ENCODE assay signal across 1 cellular context in genomic region chr6:17987576-17988421, GRCh38.
TF ChIP-seq lines count a peak whose summit lies in the region.

Gene KIF13A, minus strand, starts transcription at chr6:17987635. Its CDS starts 172 bp downstream, at chr6:17987463.

TF ChIP-seq in GM12878, 131 proteins besides CTCF, POLR2A, EP300 and RAD21 (continued from another document):
- TF ChIP-seq IKZF2 (IDR thresholded peaks at IDR 0.05): peak in 1 of 2 experiments; percentile 52; a peak in 1 of 4 replicates
- peak; percentile 92 for TF ChIP-seq RUNX3 (IDR thresholded peaks at IDR 0.05; ENCODE audit: low read length)
- peak; percentile 69 for TF ChIP-seq EED (IDR thresholded peaks at IDR 0.05; ENCODE audit: low read depth)
- TF ChIP-seq REST (IDR thresholded peaks at IDR 0.05; ENCODE audit: low read depth, low read length): no peak
- TF ChIP-seq POU2F2 (IDR thresholded peaks at IDR 0.05; ENCODE audit: borderline replicate concordance, low read depth, low read length): no peak
- peak; percentile 54; the same call in 1 of the 2 replicates for TF ChIP-seq BCL11A (IDR thresholded peaks at IDR 0.05; ENCODE audit: low read depth, low read length)
- TF ChIP-seq CHD2 (IDR thresholded peaks at IDR 0.05; ENCODE audit: borderline replicate concordance, low read depth, low read length): no peak
- peak; percentile 46; the same call in 1 of the 2 replicates for TF ChIP-seq PAX5 (IDR thresholded peaks at IDR 0.05; ENCODE audit: borderline replicate concordance, low read depth, low read length)
- no peak for TF ChIP-seq HCFC1 (IDR thresholded peaks at IDR 0.05; ENCODE audit: low read length)
- 0 out of 2 replicates have a peak, but pooled peaks have one; percentile 32 for TF ChIP-seq IRF4 (IDR thresholded peaks at IDR 0.05; ENCODE audit: low read depth, low read length)
- peak; percentile 93 for TF ChIP-seq MEF2A (IDR thresholded peaks at IDR 0.05; ENCODE audit: insufficient read depth, low read depth, low read length)
- TF ChIP-seq GATAD2B (conservative IDR thresholded peaks at IDR 0.05; ENCODE audit: low read depth): peak; percentile 44; the same call in 1 of the 2 replicates
- TF ChIP-seq ATF2 (IDR thresholded peaks at IDR 0.05; ENCODE audit: low read length): peak; percentile 52; the same call in 1 of the 2 replicates
- TF ChIP-seq FOS (IDR thresholded peaks at IDR 0.05; ENCODE audit: borderline replicate concordance, extremely low read depth, insufficient read length): no peak
- TF ChIP-seq EZH2 (IDR thresholded peaks at IDR 0.05; ENCODE audit: borderline replicate concordance, control insufficient read depth, low read depth, low read length): no peak
- peak; percentile 61 for TF ChIP-seq IKZF1 (conservative IDR thresholded peaks at IDR 0.05)
- TF ChIP-seq RFX5 (IDR thresholded peaks at IDR 0.05; ENCODE audit: low read depth, low read length): no peak
- TF ChIP-seq DPF2 (IDR thresholded peaks at IDR 0.05): 0 out of 2 replicates have a peak, but pooled peaks have one; percentile 51
- TF ChIP-seq ZNF687 (IDR thresholded peaks at IDR 0.05): no peak
- TF ChIP-seq ZNF207 (IDR thresholded peaks at IDR 0.05; ENCODE audit: borderline replicate concordance): no peak
- 0 out of 2 replicates have a peak, but pooled peaks have one; percentile 25 for TF ChIP-seq CREB1 (IDR thresholded peaks at IDR 0.05; ENCODE audit: low read depth)
- TF ChIP-seq MYB (IDR thresholded peaks at IDR 0.05; ENCODE audit: borderline replicate concordance, low read depth, low read length): no peak
- TF ChIP-seq GABPA (IDR thresholded peaks at IDR 0.05; ENCODE audit: low read depth): no peak; the same call in 1 of the 2 replicates
- TF ChIP-seq NR2C2 (IDR thresholded peaks at IDR 0.05; ENCODE audit: borderline replicate concordance, control insufficient read depth, insufficient read length, low read depth): no peak
TF ChIP-seq in GM12878: peak in this region for 17.
